Comparison of ENCODE assay signal across 1 cellular context in the genomic region with DNA sequence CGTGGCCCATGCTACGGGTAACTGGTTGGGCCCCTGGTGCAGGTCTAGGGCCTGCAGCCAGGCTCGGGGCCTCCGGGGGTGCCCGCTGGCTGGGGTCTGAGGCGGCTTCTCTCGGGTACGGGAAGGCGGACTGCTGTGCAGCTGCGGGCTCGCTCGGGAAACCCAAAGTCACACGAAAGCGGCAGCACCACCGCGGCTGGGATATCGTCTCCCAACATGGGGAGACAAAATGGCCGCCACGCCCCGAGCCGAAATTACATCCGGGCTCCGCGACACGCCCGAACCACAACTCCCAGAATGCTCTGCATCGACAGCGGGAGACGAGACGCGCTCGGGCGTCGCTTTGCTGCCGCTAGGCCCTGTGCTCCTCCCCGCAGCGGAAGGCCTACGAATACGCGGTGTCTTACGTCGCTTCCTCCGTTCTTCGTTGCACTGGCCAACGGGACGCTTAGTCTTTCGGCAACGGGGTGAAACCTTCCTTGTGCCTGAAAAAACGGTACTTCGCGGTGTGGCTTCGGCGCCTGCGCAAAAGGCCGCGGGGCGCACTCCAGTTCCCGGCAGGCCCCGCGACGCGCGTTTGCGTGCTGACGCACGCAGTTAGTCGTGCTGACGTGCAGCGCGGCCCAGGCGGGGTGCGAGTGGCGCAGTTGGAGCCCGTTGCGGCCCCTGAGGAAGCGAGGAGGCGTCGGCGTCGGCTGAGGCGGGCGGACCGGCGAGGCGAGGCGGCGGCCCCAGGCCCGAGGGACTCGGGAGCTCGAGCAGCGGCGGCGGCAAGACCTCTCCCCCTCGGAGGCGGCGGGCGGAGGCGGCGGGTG.
TF ChIP-seq lines count a peak whose summit lies in the region.

A gene (plus strand): TSS at position 604 of the 815 bp plus-strand sequence. CDS start 3,727 bp downstream, outside the sequence.

TF ChIP-seq in A549, 52 proteins besides CTCF, POLR2A, EP300 and RAD21 (continued from another document):
- peak; percentile 19 to 96; a peak in 3 of 5 replicates for TF ChIP-seq JUN (IDR thresholded peaks at IDR 0.05)
- TF ChIP-seq, protein P1, sequence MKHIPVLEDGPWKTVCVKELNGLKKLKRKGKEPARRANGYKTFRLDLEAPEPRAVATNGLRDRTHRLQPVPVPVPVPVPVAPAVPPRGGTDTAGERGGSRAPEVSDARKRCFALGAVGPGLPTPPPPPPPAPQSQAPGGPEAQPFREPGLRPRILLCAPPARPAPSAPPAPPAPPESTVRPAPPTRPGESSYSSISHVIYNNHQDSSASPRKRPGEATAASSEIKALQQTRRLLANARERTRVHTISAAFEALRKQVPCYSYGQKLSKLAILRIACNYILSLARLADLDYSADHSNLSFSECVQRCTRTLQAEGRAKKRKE (CRISPR knock-in tag; IDR thresholded peaks at IDR 0.05; ENCODE audit: low read depth): peak; percentile 91
- TF ChIP-seq, protein P2, sequence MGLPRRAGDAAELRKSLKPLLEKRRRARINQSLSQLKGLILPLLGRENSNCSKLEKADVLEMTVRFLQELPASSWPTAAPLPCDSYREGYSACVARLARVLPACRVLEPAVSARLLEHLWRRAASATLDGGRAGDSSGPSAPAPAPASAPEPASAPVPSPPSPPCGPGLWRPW (IDR thresholded peaks at IDR 0.05): no peak
- TF ChIP-seq, protein P3, sequence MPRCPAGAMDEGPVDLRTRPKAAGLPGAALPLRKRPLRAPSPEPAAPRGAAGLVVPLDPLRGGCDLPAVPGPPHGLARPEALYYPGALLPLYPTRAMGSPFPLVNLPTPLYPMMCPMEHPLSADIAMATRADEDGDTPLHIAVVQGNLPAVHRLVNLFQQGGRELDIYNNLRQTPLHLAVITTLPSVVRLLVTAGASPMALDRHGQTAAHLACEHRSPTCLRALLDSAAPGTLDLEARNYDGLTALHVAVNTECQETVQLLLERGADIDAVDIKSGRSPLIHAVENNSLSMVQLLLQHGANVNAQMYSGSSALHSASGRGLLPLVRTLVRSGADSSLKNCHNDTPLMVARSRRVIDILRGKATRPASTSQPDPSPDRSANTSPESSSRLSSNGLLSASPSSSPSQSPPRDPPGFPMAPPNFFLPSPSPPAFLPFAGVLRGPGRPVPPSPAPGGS (IDR thresholded peaks at IDR 0.05): peak; percentile 84; the same call in 2 of the 3 replicates
- no peak for TF ChIP-seq EHMT2 (IDR thresholded peaks at IDR 0.05; ENCODE audit: low read depth)
- TF ChIP-seq HOXB13 (CRISPR knock-in tag; IDR thresholded peaks at IDR 0.05; ENCODE audit: low read depth): peak; percentile 96
- no peak for TF ChIP-seq NPAS2 (CRISPR knock-in tag; IDR thresholded peaks at IDR 0.05; ENCODE audit: borderline replicate concordance)
- TF ChIP-seq HDAC2 (IDR thresholded peaks at IDR 0.05): peak; percentile 36; the same call in 1 of the 2 replicates
- no peak for TF ChIP-seq NR3C1 (IDR thresholded peaks at IDR 0.05)
- no peak for TF ChIP-seq CBX8 (IDR thresholded peaks at IDR 0.05)
- no peak for TF ChIP-seq RCOR1 (IDR thresholded peaks at IDR 0.05; ENCODE audit: low read depth, low read length)
- TF ChIP-seq, protein P4, sequence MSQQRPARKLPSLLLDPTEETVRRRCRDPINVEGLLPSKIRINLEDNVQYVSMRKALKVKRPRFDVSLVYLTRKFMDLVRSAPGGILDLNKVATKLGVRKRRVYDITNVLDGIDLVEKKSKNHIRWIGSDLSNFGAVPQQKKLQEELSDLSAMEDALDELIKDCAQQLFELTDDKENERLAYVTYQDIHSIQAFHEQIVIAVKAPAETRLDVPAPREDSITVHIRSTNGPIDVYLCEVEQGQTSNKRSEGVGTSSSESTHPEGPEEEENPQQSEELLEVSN (IDR thresholded peaks at IDR 0.05; ENCODE audit: borderline replicate concordance, low read depth): peak; percentile 90
- TF ChIP-seq ZC3H11A (IDR thresholded peaks at IDR 0.05): no peak
- TF ChIP-seq ZNF302 (CRISPR knock-in tag; IDR thresholded peaks at IDR 0.05): peak; percentile 44; the same call in 1 of the 2 replicates
- peak; percentile 12; the same call in 1 of the 2 replicates for TF ChIP-seq RFX5 (IDR thresholded peaks at IDR 0.05)
- no peak for TF ChIP-seq KDM1A (IDR thresholded peaks at IDR 0.05; ENCODE audit: low read depth)
- TF ChIP-seq KDM5A (IDR thresholded peaks at IDR 0.05): no peak
- no peak for TF ChIP-seq BHLHE40 (IDR thresholded peaks at IDR 0.05; ENCODE audit: low read depth, low read length)
- no peak for TF ChIP-seq CBX2 (IDR thresholded peaks at IDR 0.05; ENCODE audit: borderline replicate concordance, low read depth)
- TF ChIP-seq, protein P5, sequence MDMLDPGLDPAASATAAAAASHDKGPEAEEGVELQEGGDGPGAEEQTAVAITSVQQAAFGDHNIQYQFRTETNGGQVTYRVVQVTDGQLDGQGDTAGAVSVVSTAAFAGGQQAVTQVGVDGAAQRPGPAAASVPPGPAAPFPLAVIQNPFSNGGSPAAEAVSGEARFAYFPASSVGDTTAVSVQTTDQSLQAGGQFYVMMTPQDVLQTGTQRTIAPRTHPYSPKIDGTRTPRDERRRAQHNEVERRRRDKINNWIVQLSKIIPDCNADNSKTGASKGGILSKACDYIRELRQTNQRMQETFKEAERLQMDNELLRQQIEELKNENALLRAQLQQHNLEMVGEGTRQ (IDR thresholded peaks at IDR 0.05): no peak
- peak; percentile 89 for TF ChIP-seq PHF8 (IDR thresholded peaks at IDR 0.05; ENCODE audit: borderline replicate concordance, low read depth)
- TF ChIP-seq, protein P6, sequence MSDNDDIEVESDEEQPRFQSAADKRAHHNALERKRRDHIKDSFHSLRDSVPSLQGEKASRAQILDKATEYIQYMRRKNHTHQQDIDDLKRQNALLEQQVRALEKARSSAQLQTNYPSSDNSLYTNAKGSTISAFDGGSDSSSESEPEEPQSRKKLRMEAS (IDR thresholded peaks at IDR 0.05): peak; percentile 91; the same call in 1 of the 2 replicates
- TF ChIP-seq POLR2AphosphoS2 (conservative IDR thresholded peaks at IDR 0.05; ENCODE audit: low read length): no peak
- no peak for TF ChIP-seq GATA3 (IDR thresholded peaks at IDR 0.05; ENCODE audit: borderline replicate concordance)
- TF ChIP-seq, protein P7, sequence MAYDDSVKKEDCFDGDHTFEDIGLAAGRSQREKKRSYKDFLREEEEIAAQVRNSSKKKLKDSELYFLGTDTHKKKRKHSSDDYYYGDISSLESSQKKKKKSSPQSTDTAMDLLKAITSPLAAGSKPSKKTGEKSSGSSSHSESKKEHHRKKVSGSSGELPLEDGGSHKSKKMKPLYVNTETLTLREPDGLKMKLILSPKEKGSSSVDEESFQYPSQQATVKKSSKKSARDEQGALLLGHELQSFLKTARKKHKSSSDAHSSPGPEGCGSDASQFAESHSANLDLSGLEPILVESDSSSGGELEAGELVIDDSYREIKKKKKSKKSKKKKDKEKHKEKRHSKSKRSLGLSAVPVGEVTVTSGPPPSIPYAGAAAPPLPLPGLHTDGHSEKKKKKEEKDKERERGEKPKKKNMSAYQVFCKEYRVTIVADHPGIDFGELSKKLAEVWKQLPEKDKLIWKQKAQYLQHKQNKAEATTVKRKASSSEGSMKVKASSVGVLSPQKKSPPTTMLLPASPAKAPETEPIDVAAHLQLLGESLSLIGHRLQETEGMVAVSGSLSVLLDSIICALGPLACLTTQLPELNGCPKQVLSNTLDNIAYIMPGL (CRISPR knock-in tag; IDR thresholded peaks at IDR 0.05; ENCODE audit: borderline replicate concordance): no peak
- TF ChIP-seq FOSL2 (IDR thresholded peaks at IDR 0.05): no peak
- TF ChIP-seq FOSL2 (CRISPR knock-in tag; IDR thresholded peaks at IDR 0.05): 0 out of 2 replicates have a peak, but pooled peaks have one; percentile 21
- TF ChIP-seq CHD4 (IDR thresholded peaks at IDR 0.05; ENCODE audit: borderline replicate concordance): no peak
- no peak for TF ChIP-seq MAZ (IDR thresholded peaks at IDR 0.05; ENCODE audit: borderline replicate concordance, low read depth, low read length)
- TF ChIP-seq SREBF2 (IDR thresholded peaks at IDR 0.05): no peak
